In the genomic region with DNA sequence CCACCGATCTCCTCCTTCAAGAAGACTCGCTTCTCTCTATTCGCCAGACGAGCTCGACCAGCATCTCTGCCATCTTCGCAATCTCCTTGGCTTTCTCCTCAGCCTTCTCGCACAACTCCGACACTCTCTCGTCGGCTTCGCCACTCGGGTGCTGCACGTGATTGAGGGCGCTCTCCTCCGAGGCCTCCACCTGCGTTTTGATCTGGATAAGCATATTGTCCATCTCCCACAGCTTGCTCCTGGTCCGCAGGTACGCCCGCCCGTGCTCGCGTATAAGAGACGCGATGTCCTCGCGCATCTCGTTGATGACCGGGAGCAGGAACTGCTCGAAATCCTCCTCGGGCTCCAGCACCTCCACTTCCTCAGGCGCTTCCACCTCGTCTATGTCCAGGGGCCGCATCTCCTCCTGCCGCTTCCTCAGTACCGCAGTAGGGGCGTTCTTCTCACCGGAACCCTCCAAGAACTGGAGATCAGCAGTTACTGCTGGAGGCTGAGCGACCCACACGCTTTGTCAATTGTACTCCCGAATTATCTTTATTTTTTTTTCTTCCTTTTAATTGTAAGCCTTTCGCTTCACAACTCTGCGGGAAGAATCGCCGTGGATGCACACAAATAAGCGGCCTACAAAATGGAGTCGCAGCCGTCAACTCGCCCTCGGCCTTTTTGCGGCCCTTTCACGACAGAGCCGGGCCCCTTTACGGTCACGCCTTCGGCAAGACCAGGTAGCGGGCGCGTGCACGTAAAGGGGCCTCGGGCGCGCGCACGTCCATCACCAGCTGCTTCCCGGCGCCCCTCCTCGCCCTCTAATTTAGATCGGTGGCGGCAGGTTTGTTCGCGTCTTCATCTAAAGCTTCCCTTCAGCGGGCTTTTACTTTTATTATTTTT, we compare ENCODE assay signal across 8 cellular contexts. TPM values are rescaled to one million over a fixed set of nuclear protein-coding genes. Genes with fewer than 3 reads are reported as not detected.
DNase-seq lines count a peak whose midpoint lies in the region; ATAC-seq and TF ChIP-seq lines count a peak whose summit lies in the region.

Gene MRFAP1L1 (minus strand): TSS at position 636 of the 885 bp plus-strand sequence. CDS start 236 bp downstream, at position 400.

- H3K9me3 ChIP-seq in SK-N-MC (ENCODE audit: low read depth, low read length) (no peaks in the 10 kb centered on the region), gastroesophageal sphincter (no peaks in the 10 kb centered on the region), neutrophil (no peaks in the 10 kb centered on the region)

- CTCF ChIA-PET in HEK293T (lab: Yijun Ruan, JAX), result interaction anchor here (1.0 kb wide), 2 partner anchors 164 kb away, joined by 3 read pairs; no protein-coding TSS in a partner anchor
- CTCF ChIA-PET in activated naive CD4-positive, alpha-beta T cell treated with anti-CD3 and anti-CD28 coated beads, Interleukin-2, amount 10 ng/mL, durations not matched to agents 7 days and 5 days (lab: Charles Lee), result interaction anchor here (1.4 to 7.0 kb wide), 6 partner anchors 8 to 164 kb away, joined by 3 to 56 read pairs (median 7); partner anchors contain the start of gene S100P

- H3K4me1 ChIP-seq in gastroesophageal sphincter, result peaks cover 0 to 51% (median 16%) of the 10 kb centered on the region in 3 donors
- peaks cover 48 to 55% of the 10 kb centered on the region in 2 experiments for H3K4me1 ChIP-seq in neutrophil (ENCODE audit: control insufficient read depth in 1 of 2, insufficient read depth in 1 of 2, low read depth in 1 of 2, low read length in 1 of 2)

- peaks cover 55% of the 10 kb centered on the region for H3K36me3 Mint-ChIP-seq in activated naive CD4-positive, alpha-beta T cell treated with anti-CD3 and anti-CD28 coated beads, Interleukin-2, amount 10 ng/mL, durations not matched to agents 7 days and 5 days

- H3K27ac ChIP-seq in SK-N-MC (peak within 1 kb of the TSS; percentile 50; the same call in 1 of the 2 replicates), gastroesophageal sphincter (peak within 1 kb of the TSS; percentile 66 to 86 (median 84)), neutrophil (peak within 1 kb of the TSS; percentile 94)

- DNase-seq in GDM1 (lab: John Stamatoyannopoulos, UW) (peak; percentile 93), HEK293T (ENCODE audit: extremely low spot score) (peak; percentile 94), NB4 (ENCODE audit: low read depth) (peak; percentile 100), SK-N-MC (ENCODE audit: low read depth, low spot score) (peak; percentile 57)
- DNase-seq in activated naive CD4-positive, alpha-beta T cell treated with anti-CD3 and anti-CD28 coated beads, Interleukin-2, amount 10 ng/mL, durations not matched to agents 7 days and 5 days, result peak; percentile 98

- H3K4me3 ChIP-seq in NB4 (ENCODE audit: low read depth, low read length) (peak within 1 kb of the TSS; percentile 90), SK-N-MC (peak within 1 kb of the TSS; percentile 87), gastroesophageal sphincter (peak within 1 kb of the TSS; percentile 66 to 70), neutrophil (ENCODE audit: low read depth in 1 of 2, low read length in 1 of 2) (peak within 1 kb of the TSS; percentile 68 to 82)

- WGBS in gastroesophageal sphincter (ENCODE audit: low coverage in 1 of 2), 2 donors, result 0 to 1% methylated on average over 7 to 49 of the region's 72 CpGs

- peak; percentile 88 for TF ChIP-seq POLR2A in NB4 (IDR thresholded peaks at IDR 0.05; ENCODE audit: extremely low read depth, insufficient read length)
- peak; percentile 8 to 23 for TF ChIP-seq POLR2A in gastroesophageal sphincter (IDR thresholded peaks at IDR 0.05)

- H3K4me3 Mint-ChIP-seq in activated naive CD4-positive, alpha-beta T cell treated with anti-CD3 and anti-CD28 coated beads, Interleukin-2, amount 10 ng/mL, durations not matched to agents 7 days and 5 days, result peak within 1 kb of the TSS; percentile 100

- no peak for TF ChIP-seq EP300 in gastroesophageal sphincter (IDR thresholded peaks at IDR 0.05)

- H3K36me3 ChIP-seq in SK-N-MC (ENCODE audit: insufficient read depth, low read length) (peaks cover 9% of the 10 kb centered on the region), gastroesophageal sphincter (peaks cover 0 to 10% of the 10 kb centered on the region in 2 donors), neutrophil (no peaks in the 10 kb centered on the region)

- peaks cover 5% of the 10 kb centered on the region for H3K9me3 Mint-ChIP-seq in activated naive CD4-positive, alpha-beta T cell treated with anti-CD3 and anti-CD28 coated beads, Interleukin-2, amount 10 ng/mL, durations not matched to agents 7 days and 5 days

- peak within 1 kb of the TSS; percentile 87 for H3K9ac ChIP-seq in SK-N-MC (ENCODE audit: insufficient read length)

- peaks cover 60% of the 10 kb centered on the region for H3K4me1 Mint-ChIP-seq in activated naive CD4-positive, alpha-beta T cell treated with anti-CD3 and anti-CD28 coated beads, Interleukin-2, amount 10 ng/mL, durations not matched to agents 7 days and 5 days

- H3K27me3 ChIP-seq in gastroesophageal sphincter (no peaks in the 10 kb centered on the region), neutrophil (no peaks in the 10 kb centered on the region)

- POLR2A ChIA-PET in HEK293T (lab: Yijun Ruan, JAX), result interaction anchor here (0.7 to 5.0 kb wide), 20 partner anchors 9 to 359 kb away, joined by 3 to 62 read pairs (median 4); partner anchors contain the start of genes GRPEL1, MAN2B2 and MRFAP1

- TF ChIP-seq CTCF in NB4 (IDR thresholded peaks at IDR 0.05; ENCODE audit: low read depth, low read length) (no peak), gastroesophageal sphincter (IDR thresholded peaks at IDR 0.05) (peak in 2 of 4 experiments; percentile 23 to 35), neutrophil (IDR thresholded peaks at IDR 0.05) (peak; percentile 13), subcutaneous adipose tissue (IDR thresholded peaks at IDR 0.05; ENCODE audit: low read depth) (no peak)

- H3K27me3 Mint-ChIP-seq in activated naive CD4-positive, alpha-beta T cell treated with anti-CD3 and anti-CD28 coated beads, Interleukin-2, amount 10 ng/mL, durations not matched to agents 7 days and 5 days, result peaks cover 8% of the 10 kb centered on the region

- peak within 1 kb of the TSS; percentile 98 for H3K27ac Mint-ChIP-seq in activated naive CD4-positive, alpha-beta T cell treated with anti-CD3 and anti-CD28 coated beads, Interleukin-2, amount 10 ng/mL, durations not matched to agents 7 days and 5 days

- peak; percentile 92 for ATAC-seq in gastroesophageal sphincter

TF ChIP-seq in HEK293T, 16 proteins besides CTCF, POLR2A, EP300 and RAD21:
- TF ChIP-seq PKNOX1 (IDR thresholded peaks at IDR 0.05) (peak; percentile 94), ELF4 (IDR thresholded peaks at IDR 0.05) (no peak), FOXA1 (IDR thresholded peaks at IDR 0.05) (no peak), TARDBP (IDR thresholded peaks at IDR 0.05) (no peak), FOXK2 (IDR thresholded peaks at IDR 0.05) (no peak), ARNT (IDR thresholded peaks at IDR 0.05) (no peak), LEF1 (IDR thresholded peaks at IDR 0.05; ENCODE audit: borderline replicate concordance) (no peak), L3MBTL2 (conservative IDR thresholded peaks at IDR 0.05) (peak; percentile 84)

RNA-seq across cellular contexts. Expression of gene MRFAP1L1, which starts in this region (rescaled TPM):
- 10 to 100 TPM; 59.2 to 74.1 (median 66.8) TPM for total RNA-seq in gastroesophageal sphincter
- total RNA-seq in subcutaneous adipose tissue, result 10 to 100 TPM; 38.2 to 54.2 (median 44.6) TPM

Comparison
In these comparisons a context has a peak if more than half of its experiments do, and no peak if none do; other contexts are left out.
1. Peak in every context shown above with its lines: DNase-seq, ATAC-seq, H3K4me3 ChIP-seq and H3K27ac ChIP-seq.